ENCODE assay signal across 24 cellular contexts in the genomic region with DNA sequence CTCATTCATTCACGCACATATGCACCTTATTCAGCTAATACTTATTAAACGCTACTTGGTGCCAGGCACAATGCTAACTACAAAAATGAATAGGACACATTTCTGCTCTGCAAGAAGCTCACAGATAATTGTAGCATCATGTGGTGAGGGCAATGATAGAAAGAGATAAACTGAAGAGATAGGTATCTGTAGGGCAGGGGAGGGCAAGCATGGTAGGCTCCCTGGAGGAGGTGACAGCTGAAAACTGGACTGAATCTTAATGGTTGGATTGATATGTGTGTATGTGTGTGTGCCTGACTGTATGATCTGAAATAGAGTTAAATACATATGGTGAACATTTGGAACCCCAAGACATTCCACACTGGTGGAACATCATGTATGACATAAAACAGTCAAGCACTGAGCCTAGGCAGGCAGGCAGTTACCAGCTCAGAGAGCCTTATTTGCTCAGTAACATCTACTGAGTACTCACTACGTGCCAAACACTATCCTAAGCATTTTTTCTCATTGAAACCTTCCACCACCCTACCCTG. TPM values are rescaled to one million over a fixed set of nuclear protein-coding genes. Genes with fewer than 3 reads are reported as not detected.
DNase-seq lines count a peak whose midpoint lies in the region; ATAC-seq, FAIRE-seq and TF ChIP-seq lines count a peak whose summit lies in the region.
"Had no signal": no experiment of that assay in that cellular context is flagged by ENCODE, and none has a peak within 500 bp of the region (broad histone marks: within the 10 kb centered on the region; RNA-seq: fewer than 3 reads in every experiment).

No MANE protein-coding gene starts in this region.

- no peaks in the 10 kb centered on the region for H3K27me3 Mint-ChIP-seq in activated naive CD4-positive, alpha-beta T cell treated with anti-CD3 and anti-CD28 coated beads, Interleukin-2, amount 50 U/mL, for 24 hours
- H3K27me3 Mint-ChIP-seq in activated naive CD8-positive, alpha-beta T cell treated with anti-CD3 and anti-CD28 coated beads, Interleukin-2, amount 50 U/mL, for 24 hours = peaks cover 17% of the 10 kb centered on the region

- H3K4me1 ChIP-seq in A549 = peaks cover 4% of the 10 kb centered on the region; the same call in 1 of the 3 replicates
- H3K4me1 ChIP-seq in K562 (replicated peaks in 1 of 2; ENCODE audit: control insufficient read depth in 2 of 2, insufficient read depth in 2 of 2, low read length in 2 of 2) = peaks cover 2% of the 10 kb centered on the region in 2 experiments; a peak in 3 of 5 replicates
- H3K4me1 ChIP-seq in esophagus muscularis mucosa = peaks cover 5 to 8% (median 8%) of the 10 kb centered on the region in 4 donors

- no peak for FAIRE-seq in A549 (lab: Jason Lieb, UNC)
- no peak for FAIRE-seq in K562 (lab: Jason Lieb, UNC)
- FAIRE-seq: D721Med, G401.6, GM12891, GM19239 had no signal

- no peak for TF ChIP-seq RAD21 in A549 (conservative IDR thresholded peaks at IDR 0.05 in 1 of 2, IDR thresholded peaks at IDR 0.05 in 1 of 2)
- no peak for TF ChIP-seq RAD21 in K562 (CRISPR knock-in tag; conservative IDR thresholded peaks at IDR 0.05 in 1 of 2, IDR thresholded peaks at IDR 0.05 in 1 of 2)

- H3K36me3 ChIP-seq in K562 (ENCODE audit: control insufficient read depth, insufficient read depth, low read length) (no peaks in the 10 kb centered on the region), esophagus muscularis mucosa (no peaks in the 10 kb centered on the region)
- H3K36me3 ChIP-seq: BE2C, BLaER1 had no signal

- CTCF ChIA-PET in A549 (lab: Yijun Ruan, JAX) (interaction anchor here (0.5 to 41.4 kb wide), 8 partner anchors 9 to 606 kb away, joined by 3 to 924 read pairs (median 6); a partner anchor contains a TSS), K562 (lab: Yijun Ruan, JAX; ENCODE audit: low intra/inter-chr PET ratio) (no interaction called here)

- TF ChIP-seq CTCF in A549 (IDR thresholded peaks at IDR 0.05) = no peak
- no peak for TF ChIP-seq CTCF in K562 (IDR thresholded peaks at IDR 0.05 in 2 of 3, conservative IDR thresholded peaks at IDR 0.05 in 1 of 3; ENCODE audit: insufficient read depth in 2 of 3, low read depth in 1 of 3, low read length in 3 of 3)
- TF ChIP-seq CTCF in esophagus muscularis mucosa (IDR thresholded peaks at IDR 0.05) = no peak

- no peak overlapping the region for H3K4me3 Mint-ChIP-seq in activated naive CD4-positive, alpha-beta T cell treated with anti-CD3 and anti-CD28 coated beads, Interleukin-2, amount 50 U/mL, for 24 hours
- H3K4me3 Mint-ChIP-seq in activated naive CD8-positive, alpha-beta T cell treated with anti-CD3 and anti-CD28 coated beads, Interleukin-2, amount 50 U/mL, for 24 hours = no peak overlapping the region
- H3K4me3 Mint-ChIP-seq: CD14-positive monocyte; CD4-positive, alpha-beta memory T cell had no signal

- no peaks in the 10 kb centered on the region for H3K9me3 Mint-ChIP-seq in activated naive CD4-positive, alpha-beta T cell treated with anti-CD3 and anti-CD28 coated beads, Interleukin-2, amount 50 U/mL, for 24 hours
- H3K9me3 Mint-ChIP-seq in activated naive CD8-positive, alpha-beta T cell treated with anti-CD3 and anti-CD28 coated beads, Interleukin-2, amount 50 U/mL, for 24 hours = no peaks in the 10 kb centered on the region
- H3K9me3 Mint-ChIP-seq: CD14-positive monocyte; CD4-positive, alpha-beta memory T cell; CD4-positive, CD25-positive, alpha-beta regulatory T cell had no signal

- no peak for TF ChIP-seq EP300 in A549 (IDR thresholded peaks at IDR 0.05)
- no peak for TF ChIP-seq EP300 in K562 (IDR thresholded peaks at IDR 0.05; ENCODE audit: low read length)
- TF ChIP-seq EP300 in esophagus muscularis mucosa (IDR thresholded peaks at IDR 0.05) = no peak

- H3K27ac ChIP-seq in A549 = no peak overlapping the region
- no peak overlapping the region for H3K27ac ChIP-seq in K562 (ENCODE audit: extremely low read depth, low read depth, low read length)
- no peak overlapping the region for H3K27ac ChIP-seq in esophagus muscularis mucosa (replicated peaks in 1 of 4)
- H3K27ac ChIP-seq: 22Rv1, BLaER1 had no signal

- TF ChIP-seq POLR2A in A549 (IDR thresholded peaks at IDR 0.05; ENCODE audit: low read length) (no peak), K562 (conservative IDR thresholded peaks at IDR 0.05) (no peak), esophagus muscularis mucosa (IDR thresholded peaks at IDR 0.05; ENCODE audit: low read depth) (no peak)

- no peak overlapping the region for H2AFZ ChIP-seq in K562 (ENCODE audit: low read depth, low read length)

- no peaks in the 10 kb centered on the region for H3K36me3 Mint-ChIP-seq in activated naive CD4-positive, alpha-beta T cell treated with anti-CD3 and anti-CD28 coated beads, Interleukin-2, amount 50 U/mL, for 24 hours
- H3K36me3 Mint-ChIP-seq in activated naive CD8-positive, alpha-beta T cell treated with anti-CD3 and anti-CD28 coated beads, Interleukin-2, amount 50 U/mL, for 24 hours (ENCODE audit: low read depth) = no peaks in the 10 kb centered on the region
- H3K36me3 Mint-ChIP-seq: CD14-positive monocyte; CD4-positive, CD25-positive, alpha-beta regulatory T cell had no signal

- BruUV-seq in K562 (replicated peaks; lab: Mats Ljungman, UMichigan) = no TSS peak

- peak overlapping the region; percentile 9 for H3K27ac Mint-ChIP-seq in activated naive CD4-positive, alpha-beta T cell treated with anti-CD3 and anti-CD28 coated beads, Interleukin-2, amount 50 U/mL, for 24 hours
- no peak overlapping the region for H3K27ac Mint-ChIP-seq in activated naive CD8-positive, alpha-beta T cell treated with anti-CD3 and anti-CD28 coated beads, Interleukin-2, amount 50 U/mL, for 24 hours
- H3K27ac Mint-ChIP-seq: CD4-positive, alpha-beta memory T cell; CD4-positive, CD25-positive, alpha-beta regulatory T cell had no signal

- intact Hi-C loops in K562 (cut with micrococcal nuclease) = no loop called here
- intact Hi-C loops in esophagus muscularis mucosa (cut with DNase I) = no loop called here

- POLR2A ChIA-PET in A549 (lab: Yijun Ruan, JAX) = no interaction called here
- POLR2A ChIA-PET in K562 (lab: Yijun Ruan, JAX) = interaction anchor here (0.6 to 1.3 kb wide), 2 partner anchors 9 to 35 kb away, joined by 3 to 7 read pairs; a partner anchor contains a TSS

- H3K9me3 ChIP-seq in A549 (no peaks in the 10 kb centered on the region), K562 (replicated peaks; ENCODE audit: control insufficient read depth, insufficient read depth, low read depth, low read length) (no peaks in the 10 kb centered on the region), esophagus muscularis mucosa (no peaks in the 10 kb centered on the region)
- H3K9me3 ChIP-seq: BE2C, BLaER1, Caco-2 had no signal

- peaks cover 0 to 11% of the 10 kb centered on the region in 2 experiments; a peak in 2 of 5 replicates for H3K27me3 ChIP-seq in K562 (ENCODE audit: control insufficient read depth in 2 of 2, insufficient read depth in 2 of 2, low read length in 2 of 2)
- H3K27me3 ChIP-seq in esophagus muscularis mucosa = no peaks in the 10 kb centered on the region
- H3K27me3 ChIP-seq: BE2C, BLaER1 had no signal

- no peak overlapping the region for H3K9ac ChIP-seq in K562 (ENCODE audit: insufficient read depth in 1 of 2, low read depth in 2 of 2, low read length in 2 of 2)
- H3K9ac ChIP-seq: BLaER1 had no signal

- no peak overlapping the region for H3K4me2 ChIP-seq in A549
- H3K4me2 ChIP-seq in K562 (ENCODE audit: insufficient read depth, low read length) = no peak overlapping the region
- H3K4me2 ChIP-seq: BLaER1 had no signal

- in situ Hi-C loops in K562 (cut with MboI) = no loop called here

- H3K4me3 ChIP-seq in A549 (no peak overlapping the region), K562 (no peak overlapping the region), esophagus muscularis mucosa (no peak overlapping the region)
- H3K4me3 ChIP-seq: BLaER1 had no signal

- H4K20me1 ChIP-seq in K562 (replicated peaks; ENCODE audit: control insufficient read depth, insufficient read depth, low read length) = 0 out of 2 replicates have a peak, but pooled peaks cover 6% of the 10 kb centered on the region
- H4K20me1 ChIP-seq: BLaER1 had no signal

- H3K79me2 ChIP-seq in K562 (ENCODE audit: control insufficient read depth, insufficient read depth, low read length) = peaks cover 2% of the 10 kb centered on the region; the same call in 2 of the 3 replicates

- WGBS in A549 (ENCODE audit: missing lambda C conversion rate) = 65% methylated on average over 3 of the region's 3 CpGs
- WGBS in K562 (ENCODE audit: insufficient coverage, low coverage, missing lambda C conversion rate) = 9% methylated on average over 3 of the region's 3 CpGs
- 74% methylated on average over 3 of the region's 3 CpGs for WGBS in esophagus muscularis mucosa

- DNase-seq in activated naive CD4-positive, alpha-beta T cell treated with anti-CD3 and anti-CD28 coated beads, Interleukin-2, amount 50 U/mL, for 16 hours = no peak
- DNase-seq in A549 (ENCODE audit: low read depth in 1 of 2, low spot score in 1 of 2) (no peak), K562 (ENCODE audit: extremely low read depth in 1 of 4, low spot score in 3 of 4) (no peak), esophagus muscularis mucosa (ENCODE audit: extremely low spot score) (peak; percentile 24), globus pallidus (ENCODE audit: low spot score) (no peak)
- DNase-seq in activated naive CD8-positive, alpha-beta T cell treated with anti-CD3 and anti-CD28 coated beads, Interleukin-2, amount 50 U/mL, for 24 hours = no peak
- DNase-seq: ACHN; BE2C; C1 segment of cervical spinal cord; Caco-2; Calu3; CD4-positive, alpha-beta memory T cell; CD4-positive, CD25-positive, alpha-beta regulatory T cell; DMS79 treated with DMSO at 0.1 percent for 48 hours; GF-D8 had no signal

- H3K4me1 Mint-ChIP-seq in activated naive CD4-positive, alpha-beta T cell treated with anti-CD3 and anti-CD28 coated beads, Interleukin-2, amount 50 U/mL, for 24 hours = peaks cover 6% of the 10 kb centered on the region
- peaks cover 6% of the 10 kb centered on the region for H3K4me1 Mint-ChIP-seq in activated naive CD8-positive, alpha-beta T cell treated with anti-CD3 and anti-CD28 coated beads, Interleukin-2, amount 50 U/mL, for 24 hours

- ATAC-seq in A549 = no peak
- no peak for ATAC-seq in K562
- ATAC-seq in activated naive CD8-positive, alpha-beta T cell treated with anti-CD3 and anti-CD28 coated beads, Interleukin-2, amount 50 U/mL, for 24 hours = no peak
- ATAC-seq in HG02840 (IDR thresholded peaks at IDR 0.05; ENCODE audit: low FRiP score, unreplicated experiment) = no peak

- no peaks in the 10 kb centered on the region for H3K9me1 ChIP-seq in K562 (ENCODE audit: control insufficient read depth, insufficient read depth, low read length)

RNA-seq across cellular contexts. Expression of a gene that starts 4.8 kb away (rescaled TPM):
- polyA plus RNA-seq in A549 (2011; rRNA removed) (63.5 and 87.0 TPM in 2 replicates), A549 (2017; fragmentation: RNase III; extraction: RNeasy Plus Mini Kit Qiagen cat#74134 plus additional on column Dnase treatment) (51.2 to 57.9 TPM (median 52.4 TPM) in 3 replicates), K562 (2011; rRNA removed) (20.3 and 25.2 TPM in 2 replicates), K562 (2014; fragmentation: Illumina TruSeq; extraction: Trizol) (18.3 and 23.4 TPM in 2 replicates), K562 (2014; fragmentation: Nextera tagmentation; extraction: Ambion mirVana) (1 to 10 TPM; 4.4 to 5.6 TPM), K562 (2014; rRNA removed) (14.0 and 15.2 TPM in 2 replicates)
- 24.7 and 26.7 TPM in 2 replicates for polyA plus RNA-seq in A549 (2012; cell fraction: cytosol; rRNA removed)
- 12.1 and 18.0 TPM in 2 replicates for polyA plus RNA-seq in A549 (2012; cell fraction: nucleus; rRNA removed)
- 12.0 and 13.0 TPM in 2 replicates for polyA minus RNA-seq in A549 (2011; rRNA and poly(A)+ RNA removed)
- total RNA-seq in K562 (2011; cell fraction: chromatin; rRNA removed; ENCODE audit: low replicate concordance) = 8.6 and 27.1 TPM in 2 replicates
- 4.5 and 7.1 TPM in 2 replicates for total RNA-seq in K562 (2011; cell fraction: nucleolus; rRNA removed)
- 9.2 and 14.7 TPM in 2 replicates for total RNA-seq in K562 (2011; cell fraction: nucleoplasm; rRNA removed)
- total RNA-seq in K562 (2014; rRNA removed) (18.1 TPM in 2 replicates), K562 (2014; rRNA removed; fragmentation: Illumina TruSeq; extraction: Trizol) (27.0 and 31.5 TPM in 2 replicates), K562 (2015; rRNA removed; fragmentation: Illumina TruSeq; extraction: Trizol) (27.8 and 32.5 TPM in 2 replicates), K562 (2021) (15.8 and 16.7 TPM in 2 replicates), esophagus muscularis mucosa (under 1 TPM in 3 of 4 donors, not detected in 1; 0.19 to 0.80 (median 0.50) TPM)
- polyA plus RNA-seq in K562 (2011; cell fraction: cytosol; rRNA removed) = 4.6 and 8.9 TPM in 2 replicates
- polyA plus RNA-seq in K562 (2011; cell fraction: nucleus; rRNA removed) = 5.1 and 7.4 TPM in 2 replicates
- polyA plus RNA-seq in K562 (2012) = 13.7 and 13.8 TPM in 2 replicates
- 19.7 and 21.8 TPM in 2 replicates for polyA minus RNA-seq in K562 (2011; rRNA and poly(A)+ RNA removed)
- polyA minus RNA-seq in K562 (2011; cell fraction: cytosol; rRNA and poly(A)+ RNA removed) = 7.2 and 8.6 TPM in 2 replicates
- polyA minus RNA-seq in K562 (2011; cell fraction: nucleus; rRNA and poly(A)+ RNA removed) = 3.1 and 5.8 TPM in 2 replicates

RNA-seq across cellular contexts. Expression of a gene that starts 9.5 kb away (rescaled TPM):
- polyA plus RNA-seq in A549 (2011; rRNA removed) (229 and 265 TPM in 2 replicates), A549 (2017; fragmentation: RNase III; extraction: RNeasy Plus Mini Kit Qiagen cat#74134 plus additional on column Dnase treatment) (190 to 217 TPM (median 191 TPM) in 3 replicates), K562 (2011; rRNA removed) (0.06 TPM in 1 of 2 replicates, not detected in the other), K562 (2014; fragmentation: Illumina TruSeq; extraction: Trizol) (not detected in 2 replicates), K562 (2014; fragmentation: Nextera tagmentation; extraction: Ambion mirVana) (not detected), K562 (2014; rRNA removed) (not detected in 2 replicates)
- 117 TPM in 2 replicates for polyA plus RNA-seq in A549 (2012; cell fraction: cytosol; rRNA removed)
- polyA plus RNA-seq in A549 (2012; cell fraction: nucleus; rRNA removed) = 127 and 200 TPM in 2 replicates
- 195 and 221 TPM in 2 replicates for polyA minus RNA-seq in A549 (2011; rRNA and poly(A)+ RNA removed)
- total RNA-seq in K562 (2011; cell fraction: chromatin; rRNA removed; ENCODE audit: low replicate concordance) = not detected in 2 replicates
- total RNA-seq in K562 (2011; cell fraction: nucleolus; rRNA removed) = under 0.01 TPM in 1 of 2 replicates, not detected in the other
- total RNA-seq in K562 (2011; cell fraction: nucleoplasm; rRNA removed) = not detected in 2 replicates
- total RNA-seq in K562 (2014; rRNA removed) (not detected in 2 replicates), K562 (2014; rRNA removed; fragmentation: Illumina TruSeq; extraction: Trizol) (not detected in 2 replicates), K562 (2015; rRNA removed; fragmentation: Illumina TruSeq; extraction: Trizol) (not detected in 2 replicates), K562 (2021) (0.27 and 0.67 TPM in 2 replicates), esophagus muscularis mucosa (100 to 1,000 TPM in 2 of 4 donors, 10 to 100 TPM in 2; 71.2 to 120 (median 97.3) TPM)
- 0.03 TPM in 1 of 2 replicates, not detected in the other for polyA plus RNA-seq in K562 (2011; cell fraction: cytosol; rRNA removed)
- polyA plus RNA-seq in K562 (2011; cell fraction: nucleus; rRNA removed) = 0.10 TPM in 1 of 2 replicates, not detected in the other
- 0.07 TPM in 1 of 2 replicates, not detected in the other for polyA plus RNA-seq in K562 (2012)
- polyA minus RNA-seq in K562 (2011; rRNA and poly(A)+ RNA removed) = 0.03 and 0.04 TPM in 2 replicates
- 0.38 and 0.64 TPM in 2 replicates for polyA minus RNA-seq in K562 (2011; cell fraction: cytosol; rRNA and poly(A)+ RNA removed)
- polyA minus RNA-seq in K562 (2011; cell fraction: nucleus; rRNA and poly(A)+ RNA removed) = 0.11 and 0.27 TPM in 2 replicates
- polyA plus RNA-seq: CD4-positive, alpha-beta memory T cell had no signal

Comparison
In these comparisons a context has a peak if more than half of its experiments do, and no peak if none do; other contexts are left out.
1. RNA of a gene that starts 9.5 kb away (total RNA-seq): 71.2 to 120 TPM in esophagus muscularis mucosa; under 0.01 to 0.67 TPM in K562; every median in the first group is over 10 times any median in the second.